11 cellular contexts compared by ENCODE assay signal in genomic region chr13:48535791-48536190, GRCh38.
"Had no signal": no experiment of that assay in that cellular context is flagged by ENCODE, and none has a peak within 500 bp of the region (broad histone marks: within the 10 kb centered on the region; RNA-seq: fewer than 3 reads in every experiment).

No MANE protein-coding gene starts in this region.

- H3K4me3 Mint-ChIP-seq: activated CD8-positive, alpha-beta T cell treated with anti-CD3 and anti-CD28 coated beads for 36 hours; activated naive CD4-positive, alpha-beta T cell treated with anti-CD3 and anti-CD28 coated beads, Interleukin-2, amount 50 U/mL, for 24 hours; activated T-cell treated with anti-CD3 and anti-CD28 coated beads, Interleukin-2, amount 50 U/mL, for 4 hours; stimulated activated memory B cell treated with anti-CD40 and anti-IgM and Interleukin-4, amounts not matched to agents 10 μg/mL and 1 μg/mL and 100 μg/mL, for 72 hours had no signal

- H3K36me3 Mint-ChIP-seq: activated naive CD4-positive, alpha-beta T cell treated with anti-CD3 and anti-CD28 coated beads, Interleukin-2, amount 50 U/mL, for 24 hours had no signal

- DNase-seq: activated CD4-positive, alpha-beta T cell treated with anti-CD3 and anti-CD28 coated beads for 4 hours; activated CD8-positive, alpha-beta T cell treated with anti-CD3 and anti-CD28 coated beads for 36 hours; activated effector memory CD4-positive, alpha-beta T cell treated with Interleukin-2 at 50 U/mL for 16 hours; activated T-cell treated with anti-CD3 and anti-CD28 coated beads, Interleukin-2, amount 50 U/mL, for 4 hours; adrenal gland; erythroblast; left colon; nucleus accumbens; stimulated activated CD4-positive, alpha-beta T cell treated with anti-CD3 and anti-CD28 coated beads, Interleukin-2, amount 100 ng/mL, for 48 hours had no signal

- ATAC-seq: activated CD8-positive, alpha-beta T cell treated with anti-CD3 and anti-CD28 coated beads for 36 hours; activated T-cell treated with anti-CD3 and anti-CD28 coated beads, Interleukin-2, amount 50 U/mL, for 4 hours; left colon; stimulated activated memory B cell treated with anti-CD40 and anti-IgM and Interleukin-4, amounts not matched to agents 10 μg/mL and 1 μg/mL and 100 μg/mL, for 72 hours had no signal

- H3K27me3 Mint-ChIP-seq: activated CD8-positive, alpha-beta T cell treated with anti-CD3 and anti-CD28 coated beads for 36 hours; activated naive CD4-positive, alpha-beta T cell treated with anti-CD3 and anti-CD28 coated beads, Interleukin-2, amount 50 U/mL, for 24 hours had no signal

- H3K27ac Mint-ChIP-seq: activated CD8-positive, alpha-beta T cell treated with anti-CD3 and anti-CD28 coated beads for 36 hours; activated naive CD4-positive, alpha-beta T cell treated with anti-CD3 and anti-CD28 coated beads, Interleukin-2, amount 50 U/mL, for 24 hours; stimulated activated memory B cell treated with anti-CD40 and anti-IgM and Interleukin-4, amounts not matched to agents 10 μg/mL and 1 μg/mL and 100 μg/mL, for 72 hours had no signal
